Comparison of ENCODE assay signal across 18 cellular contexts in genomic region chr3:164465172-164465571, GRCh38.
A peak's percentile ranks its signal among the peaks of the same experiment; 100 is the strongest.
DNase-seq lines count a peak whose midpoint lies in the region; ATAC-seq and TF ChIP-seq lines count a peak whose summit lies in the region.
"Had no signal": no experiment of that assay in that cellular context is flagged by ENCODE, and none has a peak within 500 bp of the region (broad histone marks: within the 10 kb centered on the region; RNA-seq: fewer than 3 reads in every experiment).

No MANE protein-coding gene starts in this region.

- H3K27ac Mint-ChIP-seq in naive thymus-derived CD8-positive, alpha-beta T cell: no peak overlapping the region
- no peak overlapping the region for H3K27ac Mint-ChIP-seq in chondrocyte (ENCODE audit: unreplicated experiment)
- H3K27ac Mint-ChIP-seq: activated T-helper 2 cell treated with anti-CD3 and anti-CD28 coated beads, Interferon-gamma antibody, Interleukin-2, Interleukin-4, amounts not matched to agents 10 μg/mL and 5 μg/mL and 100 μg/mL, durations not matched to agents 14 hours and 24 hours and 36 hours had no signal

- peaks cover 0 to 33% (median 13%) of the 10 kb centered on the region in 9 donors for H3K9me3 Mint-ChIP-seq in naive thymus-derived CD8-positive, alpha-beta T cell
- peaks cover 15% of the 10 kb centered on the region for H3K9me3 Mint-ChIP-seq in chondrocyte (ENCODE audit: low read depth)

- H3K27ac ChIP-seq in ACC112 (ENCODE audit: low read depth, low read length) (peak overlapping the region; percentile 72), WERI-Rb-1 (no peak overlapping the region)
- H3K27ac ChIP-seq: adrenal gland, left ventricle myocardium inferior, right atrium auricular region, transverse colon had no signal

- H3K27me3 Mint-ChIP-seq in naive thymus-derived CD8-positive, alpha-beta T cell: no peaks in the 10 kb centered on the region
- H3K27me3 Mint-ChIP-seq in chondrocyte (ENCODE audit: low read depth): no peaks in the 10 kb centered on the region

- POLR2A ChIA-PET in naive thymus-derived CD8-positive, alpha-beta T cell (lab: Charles Lee): no interaction called here

- no peaks in the 10 kb centered on the region for H3K79me2 ChIP-seq in ACC112 (ENCODE audit: control insufficient read depth, insufficient read depth, low read length, unreplicated experiment)

- TF ChIP-seq CTCF in fibroblast of villous mesenchyme (IDR thresholded peaks at IDR 0.05; ENCODE audit: insufficient read depth, low read depth, low read length) (no peak), WERI-Rb-1 (IDR thresholded peaks at IDR 0.05; ENCODE audit: low read depth, low read length) (no peak), chondrocyte (IDR thresholded peaks at IDR 0.05) (no peak)

- H3K9me3 ChIP-seq in WERI-Rb-1 (ENCODE audit: severe bottlenecking): peaks cover 7% of the 10 kb centered on the region
- H3K9me3 ChIP-seq: adrenal gland, transverse colon had no signal

- H3K4me1 ChIP-seq in ACC112 (ENCODE audit: control insufficient read depth, insufficient read depth, low read length, unreplicated experiment): peaks cover 12% of the 10 kb centered on the region
- H3K4me1 ChIP-seq: adrenal gland, left ventricle myocardium inferior, right atrium auricular region, transverse colon had no signal

- H3K4me3 ChIP-seq in ACC112 (ENCODE audit: low read depth, low read length) (peak overlapping the region; percentile 29; the same call in 1 of the 2 replicates), fibroblast of villous mesenchyme (ENCODE audit: low read depth, low read length) (no peak overlapping the region), WERI-Rb-1 (ENCODE audit: low read depth, low read length) (no peak overlapping the region)
- H3K4me3 ChIP-seq: adrenal gland, left ventricle myocardium inferior, right atrium auricular region, transverse colon had no signal

- H2AFZ ChIP-seq in ACC112 (ENCODE audit: low read length, unreplicated experiment): peak overlapping the region; percentile 53

- no peaks in the 10 kb centered on the region for H3K4me1 Mint-ChIP-seq in naive thymus-derived CD8-positive, alpha-beta T cell
- H3K4me1 Mint-ChIP-seq in chondrocyte (ENCODE audit: low read depth): peaks cover 22% of the 10 kb centered on the region

- peaks cover 6% of the 10 kb centered on the region; the same call in 1 of the 2 replicates for H3K36me3 ChIP-seq in ACC112 (ENCODE audit: insufficient read depth, low read length)
- H3K36me3 ChIP-seq in WERI-Rb-1: no peaks in the 10 kb centered on the region
- H3K36me3 ChIP-seq: adrenal gland, left ventricle myocardium inferior, right atrium auricular region, transverse colon had no signal

- ATAC-seq in GM21423 (IDR thresholded peaks at IDR 0.05; ENCODE audit: unreplicated experiment): no peak
- no peak for ATAC-seq in naive thymus-derived CD8-positive, alpha-beta T cell

- no peaks in the 10 kb centered on the region for H3K36me3 Mint-ChIP-seq in naive thymus-derived CD8-positive, alpha-beta T cell
- no peaks in the 10 kb centered on the region for H3K36me3 Mint-ChIP-seq in chondrocyte (ENCODE audit: low read depth)

- DNase-seq in HCEC 1CT: peak; percentile 94
- DNase-seq in amniotic epithelial cell (ENCODE audit: low read depth): peak; percentile 93
- peak; percentile 56 for DNase-seq in fibroblast of villous mesenchyme (ENCODE audit: low read depth)
- DNase-seq in WERI-Rb-1: no peak
- no peak for DNase-seq in naive thymus-derived CD8-positive, alpha-beta T cell
- no peak for DNase-seq in chondrocyte (ENCODE audit: low spot score)
- DNase-seq: adrenal gland; Karpas-422; left ventricle myocardium inferior; NCI-H1417; NCI-H82; nucleus accumbens; stimulated activated naive CD4-positive, alpha-beta T cell; transverse colon had no signal

- H3K27me3 ChIP-seq in ACC112 (ENCODE audit: insufficient read depth, low read length) (no peaks in the 10 kb centered on the region), WERI-Rb-1 (ENCODE audit: insufficient read depth, low read depth, severe bottlenecking) (no peaks in the 10 kb centered on the region)
- H3K27me3 ChIP-seq: adrenal gland, right atrium auricular region, transverse colon had no signal

- H3K4me3 Mint-ChIP-seq in naive thymus-derived CD8-positive, alpha-beta T cell: no peak overlapping the region
- H3K4me3 Mint-ChIP-seq in chondrocyte (ENCODE audit: unreplicated experiment): no peak overlapping the region

Comparison
In these comparisons a context has a peak if more than half of its experiments do, and no peak if none do; other contexts are left out.
1. DNase-seq: peak in HCEC 1CT (single experiment), amniotic epithelial cell (single experiment) and fibroblast of villous mesenchyme (single experiment); none in WERI-Rb-1 (single experiment), naive thymus-derived CD8-positive, alpha-beta T cell (0 of 10) and chondrocyte (single experiment).